18 cellular contexts compared by ENCODE assay signal in the genomic region with DNA sequence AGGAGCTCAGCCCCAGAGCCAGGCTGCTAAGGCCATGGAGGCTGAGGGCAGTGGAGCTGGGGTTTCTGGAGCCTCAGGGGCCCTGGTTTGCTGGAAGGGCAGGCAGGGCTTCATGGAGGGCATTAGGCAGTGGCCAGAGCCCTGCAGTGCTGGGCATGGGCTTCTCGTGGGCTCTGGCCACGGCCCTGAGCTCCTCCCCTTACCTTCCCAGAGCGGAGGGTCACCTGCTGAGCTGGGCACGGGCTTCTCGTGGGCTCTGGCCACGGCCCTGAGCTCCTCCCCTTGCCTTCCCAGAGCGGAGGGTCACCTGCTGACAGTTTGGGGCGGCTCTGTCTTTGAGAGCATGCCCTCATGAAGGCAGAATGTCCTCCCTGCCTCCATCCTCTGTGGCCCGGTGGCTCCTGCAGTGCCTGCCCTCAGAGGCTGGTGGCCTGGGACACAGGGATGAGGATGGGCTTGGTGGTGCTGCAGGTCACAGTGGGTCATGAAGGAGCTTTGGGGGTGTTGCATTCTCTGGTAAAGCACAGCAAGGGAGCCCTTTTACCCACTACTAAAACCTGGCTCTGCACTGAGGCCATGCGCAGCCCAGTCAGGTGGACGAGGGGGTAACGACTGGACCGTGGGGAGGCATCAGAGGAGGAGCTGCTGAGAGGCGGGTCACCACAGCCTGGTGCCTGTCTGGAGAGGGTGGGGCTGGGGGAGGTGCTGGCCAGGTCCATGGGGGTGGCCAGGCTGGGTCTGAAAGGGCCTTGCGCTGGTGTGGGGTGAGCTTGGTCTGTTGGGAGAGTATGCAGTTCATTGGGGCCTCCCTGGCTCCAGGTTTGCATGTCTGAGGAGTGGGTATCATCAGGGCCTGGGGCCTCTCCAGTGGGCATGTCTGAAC. TPM values are rescaled to one million over a fixed set of nuclear protein-coding genes. Genes with fewer than 3 reads are reported as not detected.
A peak's percentile ranks its signal among the peaks of the same experiment; 100 is the strongest.
DNase-seq lines count a peak whose midpoint lies in the region; ATAC-seq and TF ChIP-seq lines count a peak whose summit lies in the region.
"Had no signal": no experiment of that assay in that cellular context is flagged by ENCODE, and none has a peak within 500 bp of the region (broad histone marks: within the 10 kb centered on the region; RNA-seq: fewer than 3 reads in every experiment).

No MANE protein-coding gene starts in this region.

- H3K4me3 ChIP-seq in KMS-11 (IDR thresholded peaks at IDR 0.05; ENCODE audit: insufficient read depth, low read depth, low read length) (no peak overlapping the region), endodermal cell (ENCODE audit: low read length) (no peak overlapping the region), upper lobe of right lung (no peak overlapping the region)
- H3K4me3 ChIP-seq: GM23338, PC-9 had no signal

- H3K9ac ChIP-seq in KMS-11, result no peak overlapping the region
- H3K9ac ChIP-seq in endodermal cell (ENCODE audit: extremely low read depth, low read length, poor library complexity, severe bottlenecking), result no peak overlapping the region

- H3K4me1 ChIP-seq in KMS-11 (ENCODE audit: low read depth, poor library complexity, severe bottlenecking) (peaks cover 19% of the 10 kb centered on the region), endodermal cell (ENCODE audit: control insufficient read depth, insufficient read depth, low read length) (peaks cover 5% of the 10 kb centered on the region), upper lobe of right lung (peaks cover 22% of the 10 kb centered on the region)

- H3K27ac Mint-ChIP-seq in activated naive CD8-positive, alpha-beta T cell treated with anti-CD3 and anti-CD28 coated beads, Interleukin-2, amount 10 ng/mL, durations not matched to agents 7 days and 5 days, result peak overlapping the region; percentile 20
- no peak overlapping the region for H3K27ac Mint-ChIP-seq in activated naive CD8-positive, alpha-beta T cell treated with anti-CD3 and anti-CD28 coated beads for 36 hours
- no peak overlapping the region for H3K27ac Mint-ChIP-seq in endodermal cell
- H3K27ac Mint-ChIP-seq: GM23338 had no signal

- 83 to 86% methylated on average over 9 to 15 of the region's 15 CpGs for WGBS in endodermal cell (ENCODE audit: insufficient coverage in 1 of 2, insufficient read length in 1 of 2), 2 experiments

- ATAC-seq in activated naive CD8-positive, alpha-beta T cell treated with anti-CD3 and anti-CD28 coated beads, Interleukin-2, amount 10 ng/mL, durations not matched to agents 7 days and 5 days (ENCODE audit: low read depth), result no peak
- peak; percentile 0 for ATAC-seq in upper lobe of right lung
- ATAC-seq: CD8-positive, alpha-beta T cell; GM23338 had no signal

- POLR2A ChIA-PET in activated naive CD8-positive, alpha-beta T cell treated with anti-CD3 and anti-CD28 coated beads, Interleukin-2, amount 10 ng/mL, durations not matched to agents 7 days and 5 days (lab: Charles Lee), result interaction anchor here (1.1 to 1.7 kb wide), 3 partner anchors 18 to 55 kb away, joined by 3 to 4 read pairs (median 3); no protein-coding TSS in a partner anchor

- DNase-seq in activated naive CD8-positive, alpha-beta T cell treated with anti-CD3 and anti-CD28 coated beads, Interleukin-2, amount 10 ng/mL, durations not matched to agents 7 days and 5 days, result no peak
- DNase-seq in activated naive CD8-positive, alpha-beta T cell treated with anti-CD3 and anti-CD28 coated beads for 36 hours, result no peak
- peak; percentile 41 for DNase-seq in endodermal cell
- peak; percentile 79 for DNase-seq in upper lobe of right lung
- DNase-seq in NCI-H146 (lab: John Stamatoyannopoulos, UW), result no peak
- no peak for DNase-seq in NCI-H748 treated with DMSO at 0.1 percent for 48 hours (lab: John Stamatoyannopoulos, UW)
- no peak for DNase-seq in NCI-H2029 (lab: John Stamatoyannopoulos, UW)
- DNase-seq: AML-193; CD8-positive, alpha-beta T cell; GF-D8; Kasumi-1; NCI-H1105 treated with DMSO at 0.1 percent for 48 hours; NCI-H1930; NCI-H526; PC-9; Right ventricle myocardium superior had no signal

- peaks cover 7% of the 10 kb centered on the region for H3K36me3 Mint-ChIP-seq in activated naive CD8-positive, alpha-beta T cell treated with anti-CD3 and anti-CD28 coated beads, Interleukin-2, amount 10 ng/mL, durations not matched to agents 7 days and 5 days
- H3K36me3 Mint-ChIP-seq in activated naive CD8-positive, alpha-beta T cell treated with anti-CD3 and anti-CD28 coated beads for 36 hours, result peaks cover 19% of the 10 kb centered on the region
- H3K36me3 Mint-ChIP-seq in endodermal cell (ENCODE audit: low read depth), result peaks cover 16% of the 10 kb centered on the region

- intact Hi-C loops in upper lobe of right lung (cut with DNase I), result no loop called here

- no peak overlapping the region for H2AFZ ChIP-seq in KMS-11 (ENCODE audit: low read depth)
- H2AFZ ChIP-seq: GM23338, PC-9 had no signal

- peaks cover 7% of the 10 kb centered on the region for H4K20me1 ChIP-seq in KMS-11 (ENCODE audit: insufficient read depth)

- H3K79me2 ChIP-seq in KMS-11 (ENCODE audit: insufficient read depth, low read depth), result peaks cover 21% of the 10 kb centered on the region

- 0 out of 2 replicates have a peak overlapping the region, but pooled peaks have one; percentile 84 for H3K4me2 ChIP-seq in KMS-11
- H3K4me2 ChIP-seq: GM23338, PC-9 had no signal

- no peaks in the 10 kb centered on the region for H3K9me3 ChIP-seq in endodermal cell (ENCODE audit: control insufficient read depth, low read length)
- H3K9me3 ChIP-seq in upper lobe of right lung, result no peaks in the 10 kb centered on the region

- H3K4me1 Mint-ChIP-seq in activated naive CD8-positive, alpha-beta T cell treated with anti-CD3 and anti-CD28 coated beads, Interleukin-2, amount 10 ng/mL, durations not matched to agents 7 days and 5 days, result peaks cover 16% of the 10 kb centered on the region
- H3K4me1 Mint-ChIP-seq in activated naive CD8-positive, alpha-beta T cell treated with anti-CD3 and anti-CD28 coated beads for 36 hours, result peaks cover 17% of the 10 kb centered on the region
- peaks cover 14% of the 10 kb centered on the region for H3K4me1 Mint-ChIP-seq in endodermal cell

- no peak overlapping the region for H3K4me3 Mint-ChIP-seq in activated naive CD8-positive, alpha-beta T cell treated with anti-CD3 and anti-CD28 coated beads, Interleukin-2, amount 10 ng/mL, durations not matched to agents 7 days and 5 days
- H3K4me3 Mint-ChIP-seq in activated naive CD8-positive, alpha-beta T cell treated with anti-CD3 and anti-CD28 coated beads for 36 hours, result no peak overlapping the region
- no peak overlapping the region for H3K4me3 Mint-ChIP-seq in endodermal cell
- H3K4me3 Mint-ChIP-seq: GM23338 had no signal

- H3K27ac ChIP-seq in KMS-11 (no peak overlapping the region), endodermal cell (ENCODE audit: low read depth, low read length) (no peak overlapping the region), upper lobe of right lung (no peak overlapping the region)
- H3K27ac ChIP-seq: PC-9 had no signal

- H3K36me3 ChIP-seq in KMS-11 (ENCODE audit: insufficient read depth) (no peaks in the 10 kb centered on the region), endodermal cell (ENCODE audit: control insufficient read depth, insufficient read depth, low read length) (no peaks in the 10 kb centered on the region), upper lobe of right lung (no peaks in the 10 kb centered on the region)

- H3K27me3 ChIP-seq in KMS-11 (ENCODE audit: insufficient read depth, low read depth) (no peaks in the 10 kb centered on the region), endodermal cell (ENCODE audit: control insufficient read depth, insufficient read depth, low read length, poor library complexity, severe bottlenecking) (no peaks in the 10 kb centered on the region), upper lobe of right lung (no peaks in the 10 kb centered on the region)

- H3K27me3 Mint-ChIP-seq in activated naive CD8-positive, alpha-beta T cell treated with anti-CD3 and anti-CD28 coated beads, Interleukin-2, amount 10 ng/mL, durations not matched to agents 7 days and 5 days, result no peaks in the 10 kb centered on the region
- H3K27me3 Mint-ChIP-seq in activated naive CD8-positive, alpha-beta T cell treated with anti-CD3 and anti-CD28 coated beads for 36 hours, result no peaks in the 10 kb centered on the region
- H3K27me3 Mint-ChIP-seq in endodermal cell (ENCODE audit: insufficient read depth), result peaks cover 2% of the 10 kb centered on the region

- TF ChIP-seq CTCF in KMS-11 (conservative IDR thresholded peaks at IDR 0.05; ENCODE audit: low read depth, low read length), result no peak
- no peak for TF ChIP-seq CTCF in endodermal cell (conservative IDR thresholded peaks at IDR 0.05)
- TF ChIP-seq CTCF in upper lobe of right lung (IDR thresholded peaks at IDR 0.05), result no peak

- no peaks in the 10 kb centered on the region for H3K9me3 Mint-ChIP-seq in activated naive CD8-positive, alpha-beta T cell treated with anti-CD3 and anti-CD28 coated beads, Interleukin-2, amount 10 ng/mL, durations not matched to agents 7 days and 5 days
- no peaks in the 10 kb centered on the region for H3K9me3 Mint-ChIP-seq in activated naive CD8-positive, alpha-beta T cell treated with anti-CD3 and anti-CD28 coated beads for 36 hours
- H3K9me3 Mint-ChIP-seq in endodermal cell, result no peaks in the 10 kb centered on the region
- H3K9me3 Mint-ChIP-seq: CD8-positive, alpha-beta T cell; GM23338 had no signal

RNA-seq across cellular contexts. Expression of a gene that starts 2.9 kb away (rescaled TPM):
- 100 to 1,000 TPM; 212 to 220 TPM for total RNA-seq in activated naive CD8-positive, alpha-beta T cell treated with anti-CD3 and anti-CD28 coated beads, Interleukin-2, amount 10 ng/mL, durations not matched to agents 7 days and 5 days
- 100 to 1,000 TPM; 403 to 415 TPM for total RNA-seq in activated naive CD8-positive, alpha-beta T cell treated with anti-CD3 and anti-CD28 coated beads for 36 hours
- 100 to 1,000 TPM; 273 to 289 TPM for total RNA-seq in endodermal cell
- polyA plus RNA-seq in endodermal cell (2013, experiment 1 of 2), result 236 TPM
- 216 TPM for polyA plus RNA-seq in endodermal cell (2013, experiment 2 of 2)
- total RNA-seq in upper lobe of right lung, result 116 TPM

RNA-seq across cellular contexts. Expression of a gene that starts 19.4 kb away (rescaled TPM):
- 10 to 100 TPM; 37.4 to 38.0 TPM for total RNA-seq in activated naive CD8-positive, alpha-beta T cell treated with anti-CD3 and anti-CD28 coated beads, Interleukin-2, amount 10 ng/mL, durations not matched to agents 7 days and 5 days
- 10 to 100 TPM; 27.5 to 30.0 TPM for total RNA-seq in activated naive CD8-positive, alpha-beta T cell treated with anti-CD3 and anti-CD28 coated beads for 36 hours
- total RNA-seq in endodermal cell, result 10 to 100 TPM; 75.8 to 94.7 TPM
- 81.0 TPM for polyA plus RNA-seq in endodermal cell (2013, experiment 1 of 2)
- 77.4 TPM for polyA plus RNA-seq in endodermal cell (2013, experiment 2 of 2)
- 46.2 TPM for total RNA-seq in upper lobe of right lung

RNA-seq across cellular contexts. Expression of a gene that starts 34.6 kb away (rescaled TPM):
- 1 to 10 TPM; 2.2 to 3.2 TPM for total RNA-seq in activated naive CD8-positive, alpha-beta T cell treated with anti-CD3 and anti-CD28 coated beads, Interleukin-2, amount 10 ng/mL, durations not matched to agents 7 days and 5 days
- total RNA-seq in activated naive CD8-positive, alpha-beta T cell treated with anti-CD3 and anti-CD28 coated beads for 36 hours, result under 1 TPM; 0.87 to 0.92 TPM
- total RNA-seq in endodermal cell, result 1 to 10 TPM in 1 of 2 donors, under 1 TPM in 1; 0.35 to 1.3 TPM
- 0.53 TPM for polyA plus RNA-seq in endodermal cell (2013, experiment 1 of 2)
- polyA plus RNA-seq in endodermal cell (2013, experiment 2 of 2), result 0.83 TPM
- 0.78 TPM for total RNA-seq in upper lobe of right lung
- total RNA-seq: GM23338 had no signal

RNA-seq across cellular contexts. Expression of a gene that starts 47.4 kb away (rescaled TPM):
- total RNA-seq in activated naive CD8-positive, alpha-beta T cell treated with anti-CD3 and anti-CD28 coated beads, Interleukin-2, amount 10 ng/mL, durations not matched to agents 7 days and 5 days, result 10 to 100 TPM; 34.1 to 34.8 TPM
- 10 to 100 TPM; 23.0 to 24.1 TPM for total RNA-seq in activated naive CD8-positive, alpha-beta T cell treated with anti-CD3 and anti-CD28 coated beads for 36 hours
- total RNA-seq in endodermal cell (10 to 100 TPM; 24.5 to 29.6 TPM), upper lobe of right lung (22.6 TPM)
- 25.0 TPM for polyA plus RNA-seq in endodermal cell (2013, experiment 1 of 2)
- polyA plus RNA-seq in endodermal cell (2013, experiment 2 of 2), result 18.9 TPM

RNA-seq across cellular contexts. Expression of a gene that starts 56.2 kb away (rescaled TPM):
- 10 to 100 TPM; 22.6 to 23.2 TPM for total RNA-seq in activated naive CD8-positive, alpha-beta T cell treated with anti-CD3 and anti-CD28 coated beads, Interleukin-2, amount 10 ng/mL, durations not matched to agents 7 days and 5 days
- 10 to 100 TPM; 24.2 to 24.5 TPM for total RNA-seq in activated naive CD8-positive, alpha-beta T cell treated with anti-CD3 and anti-CD28 coated beads for 36 hours
- total RNA-seq in endodermal cell (10 to 100 TPM; 31.0 to 32.0 TPM), upper lobe of right lung (15.0 TPM)
- 32.6 TPM for polyA plus RNA-seq in endodermal cell (2013, experiment 1 of 2)
- polyA plus RNA-seq in endodermal cell (2013, experiment 2 of 2), result 31.5 TPM

Comparison
In these comparisons a context has a peak if more than half of its experiments do, and no peak if none do; other contexts are left out.
1. DNase-seq: peak in endodermal cell (single experiment) and upper lobe of right lung (single experiment); none in activated naive CD8-positive, alpha-beta T cell treated with anti-CD3 and anti-CD28 coated beads, Interleukin-2, amount 10 ng/mL, durations not matched to agents 7 days and 5 days (single experiment), activated naive CD8-positive, alpha-beta T cell treated with anti-CD3 and anti-CD28 coated beads for 36 hours (single experiment), NCI-H146 (single experiment), NCI-H748 treated with DMSO at 0.1 percent for 48 hours (single experiment) and NCI-H2029 (single experiment).